10 cellular contexts compared by ENCODE assay signal in the genomic region with DNA sequence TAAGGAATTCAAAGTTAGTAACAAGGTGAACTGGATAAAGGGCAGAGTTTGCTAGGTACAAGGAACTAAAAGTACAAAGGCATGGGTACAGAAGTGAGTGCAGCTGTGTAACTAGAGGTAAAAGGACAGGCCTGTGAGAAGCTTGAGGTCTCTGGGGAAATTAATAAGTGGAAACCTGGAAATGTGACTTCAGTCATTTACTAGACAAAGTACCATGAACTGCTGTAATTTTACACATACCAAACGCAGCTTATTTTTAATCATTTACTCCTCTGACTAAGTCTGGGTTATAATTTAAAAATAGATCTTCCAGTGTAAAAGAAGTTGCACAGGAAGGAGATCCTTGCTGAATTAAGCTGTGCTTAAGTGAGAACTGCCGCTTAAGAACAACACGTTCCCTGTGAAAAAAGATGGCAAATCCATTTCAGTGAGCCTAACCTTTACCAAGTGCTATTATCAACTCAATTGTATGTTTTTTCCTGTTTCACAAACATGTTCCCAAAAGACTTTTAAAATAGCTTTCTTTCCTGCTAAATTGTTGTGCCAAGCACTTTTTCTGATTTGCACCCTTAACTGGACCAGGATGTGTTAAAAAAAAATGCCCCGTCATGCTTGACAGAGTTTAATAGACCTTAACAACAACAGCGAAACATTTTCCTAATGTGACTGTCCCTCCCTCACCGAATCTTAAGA. TPM values are rescaled to one million over a fixed set of nuclear protein-coding genes. Genes with fewer than 3 reads are reported as not detected.
DNase-seq lines count a peak whose midpoint lies in the region; ATAC-seq lines count a peak whose summit lies in the region.
"Had no signal": no experiment of that assay in that cellular context is flagged by ENCODE, and none has a peak within 500 bp of the region (broad histone marks: within the 10 kb centered on the region; RNA-seq: fewer than 3 reads in every experiment).

No MANE protein-coding gene starts in this region.

- H2AFZ ChIP-seq in Karpas-422 (ENCODE audit: low read length), result no peak overlapping the region

- peak; percentile 28 for DNase-seq in NCI-H1436 (lab: John Stamatoyannopoulos, UW)
- no peak for DNase-seq in left cardiac atrium
- DNase-seq in mesenteric fat pad (ENCODE audit: low spot score), result no peak
- DNase-seq in Karpas-422, result no peak
- DNase-seq in activated naive CD4-positive, alpha-beta T cell treated with anti-CD3 and anti-CD28 coated beads, Interleukin-2, amount 10 ng/mL, durations not matched to agents 7 days and 5 days, result no peak
- no peak for DNase-seq in NCI-H510A (lab: John Stamatoyannopoulos, UW)
- DNase-seq: activated naive CD8-positive, alpha-beta T cell treated with anti-CD3 and anti-CD28 coated beads, Interleukin-2, amount 50 U/mL, for 24 hours; occipital lobe had no signal

- H3K4me2 ChIP-seq in skeletal muscle satellite cell (ENCODE audit: low read length), result peak overlapping the region; percentile 75
- no peak overlapping the region for H3K4me2 ChIP-seq in Karpas-422 (ENCODE audit: low read depth, low read length, poor library complexity, severe bottlenecking)

- no peaks in the 10 kb centered on the region for H3K4me1 Mint-ChIP-seq in activated naive CD4-positive, alpha-beta T cell treated with anti-CD3 and anti-CD28 coated beads, Interleukin-2, amount 10 ng/mL, durations not matched to agents 7 days and 5 days
- H3K4me1 Mint-ChIP-seq: activated naive CD8-positive, alpha-beta T cell treated with anti-CD3 and anti-CD28 coated beads, Interleukin-2, amount 50 U/mL, for 24 hours had no signal

- no peaks in the 10 kb centered on the region for H3K9me3 Mint-ChIP-seq in activated naive CD4-positive, alpha-beta T cell treated with anti-CD3 and anti-CD28 coated beads, Interleukin-2, amount 10 ng/mL, durations not matched to agents 7 days and 5 days
- H3K9me3 Mint-ChIP-seq: activated naive CD8-positive, alpha-beta T cell treated with anti-CD3 and anti-CD28 coated beads, Interleukin-2, amount 50 U/mL, for 24 hours had no signal

- H3K4me3 ChIP-seq in skeletal muscle satellite cell (ENCODE audit: low read length) (peak overlapping the region; percentile 47), Karpas-422 (ENCODE audit: low read length) (no peak overlapping the region)

- no peaks in the 10 kb centered on the region for H3K9me3 ChIP-seq in skeletal muscle satellite cell (replicated peaks; ENCODE audit: low read length)
- peaks cover 3% of the 10 kb centered on the region; the same call in 1 of the 2 replicates for H3K9me3 ChIP-seq in Karpas-422 (ENCODE audit: low read length)

- no peaks in the 10 kb centered on the region for H3K27me3 ChIP-seq in skeletal muscle satellite cell (ENCODE audit: control insufficient read depth, insufficient read depth, low read length)
- H3K27me3 ChIP-seq in Karpas-422 (ENCODE audit: low read length), result no peaks in the 10 kb centered on the region

- H3K27ac ChIP-seq in Karpas-422 (ENCODE audit: low read length), result no peak overlapping the region

- no peaks in the 10 kb centered on the region for H3K27me3 Mint-ChIP-seq in activated naive CD4-positive, alpha-beta T cell treated with anti-CD3 and anti-CD28 coated beads, Interleukin-2, amount 10 ng/mL, durations not matched to agents 7 days and 5 days
- H3K27me3 Mint-ChIP-seq: activated naive CD8-positive, alpha-beta T cell treated with anti-CD3 and anti-CD28 coated beads, Interleukin-2, amount 50 U/mL, for 24 hours had no signal

- intact Hi-C loops in left cardiac atrium (cut with DNase I), result no loop called here

- no peaks in the 10 kb centered on the region for H3K79me2 ChIP-seq in Karpas-422 (ENCODE audit: low read length)

- H3K9ac ChIP-seq in skeletal muscle satellite cell (ENCODE audit: low read depth, low read length) (peak overlapping the region; percentile 70), Karpas-422 (ENCODE audit: low read length) (no peak overlapping the region)

- peak; percentile 74 for ATAC-seq in GM19397 (IDR thresholded peaks at IDR 0.05; ENCODE audit: unreplicated experiment)
- peak; percentile 44 to 74 for ATAC-seq in left cardiac atrium
- ATAC-seq: activated naive CD8-positive, alpha-beta T cell treated with anti-CD3 and anti-CD28 coated beads, Interleukin-2, amount 50 U/mL, for 24 hours had no signal

- H3K27ac Mint-ChIP-seq in activated naive CD4-positive, alpha-beta T cell treated with anti-CD3 and anti-CD28 coated beads, Interleukin-2, amount 10 ng/mL, durations not matched to agents 7 days and 5 days, result no peak overlapping the region
- H3K27ac Mint-ChIP-seq: activated naive CD8-positive, alpha-beta T cell treated with anti-CD3 and anti-CD28 coated beads, Interleukin-2, amount 50 U/mL, for 24 hours had no signal

- no peaks in the 10 kb centered on the region; the same call in none of the 2 replicates for H3K9me2 ChIP-seq in Karpas-422 (replicated peaks; ENCODE audit: insufficient read depth, low read length)

- H3K36me3 Mint-ChIP-seq in activated naive CD4-positive, alpha-beta T cell treated with anti-CD3 and anti-CD28 coated beads, Interleukin-2, amount 10 ng/mL, durations not matched to agents 7 days and 5 days, result no peaks in the 10 kb centered on the region

- CTCF ChIA-PET in activated naive CD4-positive, alpha-beta T cell treated with anti-CD3 and anti-CD28 coated beads, Interleukin-2, amount 10 ng/mL, durations not matched to agents 7 days and 5 days (lab: Charles Lee), result no interaction called here

- H4K20me1 ChIP-seq in Karpas-422 (ENCODE audit: insufficient read depth, low read depth, low read length), result no peaks in the 10 kb centered on the region

- H3K4me3 Mint-ChIP-seq in activated naive CD4-positive, alpha-beta T cell treated with anti-CD3 and anti-CD28 coated beads, Interleukin-2, amount 10 ng/mL, durations not matched to agents 7 days and 5 days, result no peak overlapping the region
- H3K4me3 Mint-ChIP-seq: activated naive CD8-positive, alpha-beta T cell treated with anti-CD3 and anti-CD28 coated beads, Interleukin-2, amount 50 U/mL, for 24 hours had no signal

- H3K4me1 ChIP-seq in skeletal muscle satellite cell (ENCODE audit: control insufficient read depth, insufficient read depth, low read length) (peaks cover 11% of the 10 kb centered on the region), Karpas-422 (ENCODE audit: low read length) (no peaks in the 10 kb centered on the region)

- H3K36me3 ChIP-seq in skeletal muscle satellite cell (ENCODE audit: insufficient read depth, low read length) (no peaks in the 10 kb centered on the region), Karpas-422 (ENCODE audit: insufficient read depth, low read length) (no peaks in the 10 kb centered on the region)

RNA-seq across cellular contexts. Expression of a gene that starts 44.3 kb away (rescaled TPM):
- total RNA-seq in left cardiac atrium, result 10 to 100 TPM; 39.8 to 45.9 TPM
- 2.8 and 3.7 TPM in 2 replicates for total RNA-seq in skeletal muscle satellite cell (2012; rRNA removed)
- total RNA-seq in mesenteric fat pad, result 99.1 TPM
- total RNA-seq in Karpas-422 (2014; rRNA removed; shearing (Covaris generic); ENCODE audit: low replicate concordance), result 0.26 TPM in 1 of 2 replicates, not detected in the other

Comparison
In these comparisons a context has a peak if more than half of its experiments do, and no peak if none do; other contexts are left out.
1. RNA of a gene that starts 44.3 kb away (total RNA-seq): 99.1 TPM in mesenteric fat pad (single experiment) and 39.8 to 45.9 TPM in left cardiac atrium; 0.26 TPM in Karpas-422; every median in the first group is over 10 times any median in the second.